ENCODE assay signal across 28 cellular contexts in genomic region chr2:127456960-127457359, GRCh38. TPM values are rescaled to one million over a fixed set of nuclear protein-coding genes. Genes with fewer than 3 reads are reported as not detected.
DNase-seq lines count a peak whose midpoint lies in the region; ATAC-seq, FAIRE-seq and TF ChIP-seq lines count a peak whose summit lies in the region.
"Had no signal": no experiment of that assay in that cellular context is flagged by ENCODE, and none has a peak within 500 bp of the region (broad histone marks: within the 10 kb centered on the region; RNA-seq: fewer than 3 reads in every experiment).

No MANE protein-coding gene starts in this region.

- TF ChIP-seq RAD21 in H1 (IDR thresholded peaks at IDR 0.05 in 1 of 2, conservative IDR thresholded peaks at IDR 0.05 in 1 of 2; ENCODE audit: low read depth in 2 of 2, low read length in 2 of 2) = no peak

- H3K9ac ChIP-seq in H1 (replicated peaks in 1 of 4; ENCODE audit: extremely low read depth in 1 of 4, low read depth in 3 of 4, low read length in 3 of 4) (no peak overlapping the region; a peak in 1 of 7 replicates), Karpas-422 (ENCODE audit: low read length) (no peak overlapping the region)
- H3K9ac ChIP-seq: BLaER1 had no signal

- TF ChIP-seq EP300 in H1 (IDR thresholded peaks at IDR 0.05; ENCODE audit: borderline replicate concordance in 1 of 2, low read depth in 2 of 2, low read length in 2 of 2) = no peak

- H2BK12ac ChIP-seq in H1 (ENCODE audit: low read depth, low read length) = peak overlapping the region; percentile 97

- no peak overlapping the region for H2BK120ac ChIP-seq in H1 (replicated peaks; ENCODE audit: low read depth, low read length)

- no peak for ATAC-seq in GM23338
- no peak for ATAC-seq in WTC11
- no peak for ATAC-seq in HG03354 (IDR thresholded peaks at IDR 0.05; ENCODE audit: poor library complexity, severe bottlenecking, unreplicated experiment)

- H3K27ac ChIP-seq in GM23338 (ENCODE audit: low read depth) = 0 out of 2 replicates have a peak overlapping the region, but pooled peaks have one; percentile 80
- H3K27ac ChIP-seq in H1 (ENCODE audit: low read depth, low read length) = no peak overlapping the region; the same call in 1 of the 2 replicates
- no peak overlapping the region for H3K27ac ChIP-seq in Karpas-422 (ENCODE audit: low read length)
- H3K27ac ChIP-seq: BLaER1 had no signal

- WGBS in H1 (ENCODE audit: extremely low coverage in 1 of 2, insufficient coverage in 1 of 2, insufficient read length in 1 of 2, insufficient replicate concordance in 2 of 2, low coverage in 1 of 2, low lambda C conversion rate in 2 of 2, missing lambda C conversion rate in 1 of 2), 2 experiments = 84% methylated on average over 12 of the region's 12 CpGs; no CpG with 5 or more reads in 1 of the 2 experiments

- H3K4me1 Mint-ChIP-seq in Caco-2 (ENCODE audit: low read depth, unreplicated experiment) (peaks cover 36% of the 10 kb centered on the region), GM23338 (peaks cover 30% of the 10 kb centered on the region), WTC11 (peaks cover 36% of the 10 kb centered on the region)

- peak overlapping the region; percentile 54 for H4K5ac ChIP-seq in H1 (ENCODE audit: insufficient read length, low read depth, low read length)

- H4K8ac ChIP-seq in H1 (ENCODE audit: extremely low read depth, insufficient read depth, low read length) = no peak overlapping the region

- no peak overlapping the region for H3K23ac ChIP-seq in H1 (ENCODE audit: insufficient read length)

- POLR2A ChIA-PET in Caco-2 (lab: Charles Lee) = no interaction called here
- POLR2A ChIA-PET in WTC11 (lab: Charles Lee) = no interaction called here
- POLR2A ChIA-PET in H1 (lab: Charles Lee; ENCODE audit: partially characterized antibody) = no interaction called here

- H3K23me2 ChIP-seq in H1 (ENCODE audit: low read depth, low read length) = peaks cover 2% of the 10 kb centered on the region; the same call in 1 of the 2 replicates

- H3K4me1 ChIP-seq in Caco-2 (peaks cover 40% of the 10 kb centered on the region), GM23338 (ENCODE audit: insufficient read depth) (peaks cover 28% of the 10 kb centered on the region), H1 (replicated peaks in 1 of 4; ENCODE audit: control insufficient read depth in 3 of 4, insufficient read depth in 4 of 4, low read length in 3 of 4) (peaks cover 5 to 15% (median 12%) of the 10 kb centered on the region in 4 experiments), Karpas-422 (ENCODE audit: low read length) (no peaks in the 10 kb centered on the region)
- H3K4me1 ChIP-seq: BE2C, BLaER1 had no signal

- peaks cover 1% of the 10 kb centered on the region for H3K36me3 ChIP-seq in Caco-2 (ENCODE audit: control insufficient read depth, insufficient read depth, low read length)
- H3K36me3 ChIP-seq in GM23338 (ENCODE audit: insufficient read depth) = no peaks in the 10 kb centered on the region
- H3K36me3 ChIP-seq in H1 (ENCODE audit: control insufficient read depth in 2 of 4, insufficient read depth in 4 of 4, low read length in 3 of 4) = no peaks in the 10 kb centered on the region
- H3K36me3 ChIP-seq in Karpas-422 (ENCODE audit: insufficient read depth, low read length) = no peaks in the 10 kb centered on the region
- H3K36me3 ChIP-seq: BE2C had no signal

- H3K27me3 Mint-ChIP-seq in Caco-2 (ENCODE audit: insufficient read depth, unreplicated experiment) = no peaks in the 10 kb centered on the region
- H3K27me3 Mint-ChIP-seq in GM23338 (ENCODE audit: insufficient read depth, low read depth, poor library complexity) = peaks cover 5% of the 10 kb centered on the region
- H3K27me3 Mint-ChIP-seq in WTC11 (ENCODE audit: low read depth) = no peaks in the 10 kb centered on the region
- H3K27me3 Mint-ChIP-seq: CD4-positive, alpha-beta memory T cell; CD4-positive, CD25-positive, alpha-beta regulatory T cell; CD8-positive, alpha-beta memory T cell had no signal

- CTCF ChIA-PET in Caco-2 (lab: Charles Lee) (no interaction called here), WTC11 (lab: Charles Lee) (interaction anchor here (2.0 kb wide), 1 partner anchor 42 kb away, joined by 11 read pairs; no protein-coding TSS in a partner anchor), H1 (lab: Charles Lee; ENCODE audit: partially characterized antibody) (interaction anchor here (0.7 to 6.2 kb wide), 5 partner anchors 11 to 131 kb away, joined by 3 to 60 read pairs (median 13); no protein-coding TSS in a partner anchor)

- peak overlapping the region; percentile 54 for H3K14ac ChIP-seq in H1 (ENCODE audit: insufficient read length)

- H3K27ac Mint-ChIP-seq in Caco-2 (ENCODE audit: unreplicated experiment) = peak overlapping the region; percentile 72
- H3K27ac Mint-ChIP-seq in GM23338 = peak overlapping the region; percentile 43; the same call in 1 of the 2 replicates
- H3K27ac Mint-ChIP-seq in WTC11 = peak overlapping the region; percentile 85
- H3K27ac Mint-ChIP-seq: CD14-positive monocyte had no signal

- H3K79me1 ChIP-seq in H1 (ENCODE audit: low read depth, low read length) = no peaks in the 10 kb centered on the region; the same call in 1 of the 2 replicates

- H4K91ac ChIP-seq in H1 (replicated peaks; ENCODE audit: insufficient read length, low read length) = peak overlapping the region; percentile 14

- intact Hi-C loops in Caco-2 (cut with micrococcal nuclease; ENCODE audit: unreplicated experiment) = no loop called here

- no peak overlapping the region for H2BK20ac ChIP-seq in H1 (ENCODE audit: low read length)

- DNase-seq in Caco-2 = no peak
- DNase-seq in GM23338 (ENCODE audit: low spot score) = no peak
- DNase-seq in WTC11 (ENCODE audit: low spot score) = no peak
- no peak for DNase-seq in H1 (ENCODE audit: low read depth in 1 of 2, low spot score in 2 of 2)
- no peak for DNase-seq in stimulated activated CD8-positive, alpha-beta memory T cell treated with anti-CD3 and anti-CD28 coated beads, Interleukin-4, amount 100 ng/mL, for 48 hours
- no peak for DNase-seq in Karpas-422
- DNase-seq in kidney tubule cell (ENCODE audit: low spot score) = no peak
- DNase-seq: 8988T; ACHN; BE2C; C1 segment of cervical spinal cord; Calu3; CD4-positive, CD25-positive, alpha-beta regulatory T cell; CD8-positive, alpha-beta memory T cell; COR-L47; DMS79 treated with DMSO at 0.1 percent for 48 hours; GF-D8 had no signal

- H3K4me3 ChIP-seq in Caco-2 (ENCODE audit: low read depth, low read length) (no peak overlapping the region), GM23338 (no peak overlapping the region), H1 (ENCODE audit: extremely low read depth in 1 of 4, insufficient read depth in 2 of 4, low read depth in 3 of 4, low read length in 4 of 4) (no peak overlapping the region), Karpas-422 (ENCODE audit: low read length) (no peak overlapping the region)
- H3K4me3 ChIP-seq: BLaER1 had no signal

- H3K4me3 Mint-ChIP-seq in Caco-2 (ENCODE audit: unreplicated experiment) = no peak overlapping the region
- no peak overlapping the region for H3K4me3 Mint-ChIP-seq in GM23338
- 0 out of 2 replicates have a peak overlapping the region, but pooled peaks have one; percentile 17 for H3K4me3 Mint-ChIP-seq in WTC11
- H3K4me3 Mint-ChIP-seq: CD14-positive monocyte; CD4-positive, CD25-positive, alpha-beta regulatory T cell had no signal

- H3K56ac ChIP-seq in H1 (replicated peaks; ENCODE audit: insufficient read length, low read depth, low read length) = no peak overlapping the region

- H3K79me2 ChIP-seq in GM23338 (replicated peaks; ENCODE audit: insufficient read depth) (no peaks in the 10 kb centered on the region), H1 (ENCODE audit: control insufficient read depth in 1 of 2, insufficient read depth in 2 of 2, low read length in 2 of 2) (no peaks in the 10 kb centered on the region), Karpas-422 (ENCODE audit: low read length) (no peaks in the 10 kb centered on the region)

- H3K36me3 Mint-ChIP-seq in Caco-2 (ENCODE audit: insufficient read depth, unreplicated experiment) (no peaks in the 10 kb centered on the region), GM23338 (ENCODE audit: low read depth) (no peaks in the 10 kb centered on the region; the same call in 2 of the 3 replicates), WTC11 (no peaks in the 10 kb centered on the region)

- H2BK15ac ChIP-seq in H1 (ENCODE audit: low read length) = no peak overlapping the region

- H4K20me1 ChIP-seq in GM23338 (replicated peaks; ENCODE audit: insufficient read depth) (no peaks in the 10 kb centered on the region), H1 (replicated peaks in 1 of 2; ENCODE audit: control insufficient read depth in 1 of 2, insufficient read depth in 2 of 2, low read length in 2 of 2) (no peaks in the 10 kb centered on the region), Karpas-422 (ENCODE audit: insufficient read depth, low read depth, low read length) (no peaks in the 10 kb centered on the region)
- H4K20me1 ChIP-seq: BLaER1 had no signal

- TF ChIP-seq POLR2A in H1 (IDR thresholded peaks at IDR 0.05; ENCODE audit: control extremely low read depth in 1 of 2, low read depth in 2 of 2, low read length in 2 of 2) = no peak

- no peaks in the 10 kb centered on the region for H3K9me3 Mint-ChIP-seq in Caco-2 (ENCODE audit: unreplicated experiment)
- H3K9me3 Mint-ChIP-seq in GM23338 = no peaks in the 10 kb centered on the region
- H3K9me3 Mint-ChIP-seq in WTC11 = no peaks in the 10 kb centered on the region
- H3K9me3 Mint-ChIP-seq: CD4-positive, alpha-beta memory T cell; CD4-positive, CD25-positive, alpha-beta regulatory T cell; CD8-positive, alpha-beta memory T cell had no signal

- no peak overlapping the region for H3K4ac ChIP-seq in H1 (replicated peaks; ENCODE audit: insufficient read length, low read depth, low read length)

- peak overlapping the region; percentile 63; the same call in 1 of the 2 replicates for H2BK5ac ChIP-seq in H1 (ENCODE audit: low read depth, low read length)

- no TSS peak for BruUV-seq in Caco-2 (replicated peaks; lab: Mats Ljungman, UMichigan)

- TF ChIP-seq CTCF in Caco-2 (IDR thresholded peaks at IDR 0.05; ENCODE audit: insufficient read depth in 1 of 2, low read depth in 1 of 2, low read length in 1 of 2, severe bottlenecking in 1 of 2, unreplicated experiment in 1 of 2) = no peak
- no peak for TF ChIP-seq CTCF in GM23338 (conservative IDR thresholded peaks at IDR 0.05; ENCODE audit: low read depth in 2 of 2)
- TF ChIP-seq CTCF in WTC11 (IDR thresholded peaks at IDR 0.05) = no peak
- TF ChIP-seq CTCF in H1 (IDR thresholded peaks at IDR 0.05; ENCODE audit: control extremely low read depth in 1 of 3, insufficient read depth in 1 of 3, low read depth in 1 of 3, low read length in 3 of 3) = no peak

- 0 out of 2 replicates have a peak overlapping the region, but pooled peaks have one; percentile 30 for H2AK5ac ChIP-seq in H1 (ENCODE audit: low read depth, low read length)

- H3K9me2 ChIP-seq in GM23338 (ENCODE audit: insufficient read depth) (no peaks in the 10 kb centered on the region), Karpas-422 (replicated peaks; ENCODE audit: insufficient read depth, low read length) (no peaks in the 10 kb centered on the region)

- no peak overlapping the region for H2AFZ ChIP-seq in GM23338
- H2AFZ ChIP-seq in H1 (ENCODE audit: low read length) = no peak overlapping the region
- no peak overlapping the region for H2AFZ ChIP-seq in Karpas-422 (ENCODE audit: low read length)

- no peak for FAIRE-seq in H1 (lab: Jason Lieb, UNC)
- FAIRE-seq: A204.1, D721Med, G401.6, GM12891, GM19239 had no signal

- H3K4me2 ChIP-seq in GM23338 = peak overlapping the region; percentile 68
- H3K4me2 ChIP-seq in H1 (ENCODE audit: insufficient read depth in 1 of 2, low read depth in 2 of 2, low read length in 2 of 2) = peak overlapping the region in 1 of 2 experiments; percentile 75; a peak in 2 of 4 replicates
- H3K4me2 ChIP-seq in Karpas-422 (ENCODE audit: low read depth, low read length, poor library complexity, severe bottlenecking) = no peak overlapping the region
- H3K4me2 ChIP-seq: BLaER1 had no signal

- H3K9me3 ChIP-seq in Caco-2 (no peaks in the 10 kb centered on the region), H1 (ENCODE audit: insufficient read depth in 2 of 2, low read depth in 1 of 2, low read length in 1 of 2) (no peaks in the 10 kb centered on the region), Karpas-422 (ENCODE audit: low read length) (no peaks in the 10 kb centered on the region)
- H3K9me3 ChIP-seq: BE2C, BLaER1 had no signal

- H3F3A ChIP-seq in GM23338 (replicated peaks; ENCODE audit: low read depth) = peaks cover 7% of the 10 kb centered on the region; the same call in 1 of the 2 replicates

- H3K18ac ChIP-seq in H1 (ENCODE audit: extremely low read depth, low read length) = peak overlapping the region; percentile 75; the same call in 1 of the 2 replicates

- H3K27me3 ChIP-seq in Caco-2 (replicated peaks; ENCODE audit: control insufficient read depth, insufficient read depth, low read length) = no peaks in the 10 kb centered on the region
- no peaks in the 10 kb centered on the region for H3K27me3 ChIP-seq in GM23338 (ENCODE audit: insufficient read depth)
- no peaks in the 10 kb centered on the region for H3K27me3 ChIP-seq in H1 (replicated peaks in 1 of 4; ENCODE audit: control insufficient read depth in 3 of 4, extremely low read depth in 1 of 4, insufficient read depth in 3 of 4, low read length in 3 of 4)
- no peaks in the 10 kb centered on the region for H3K27me3 ChIP-seq in Karpas-422 (ENCODE audit: low read length)
- H3K27me3 ChIP-seq: BE2C, BLaER1 had no signal

RNA-seq across cellular contexts. Expression of gene PROC, which starts 38.7 kb away (rescaled TPM):
- total RNA-seq in Caco-2 (2022) (4.1 and 6.4 TPM in 2 replicates), WTC11 (2021) (0.30 to 0.59 TPM (median 0.39 TPM) in 3 replicates)
- total RNA-seq in GM23338 (2014; rRNA removed; shearing (Covaris generic)) = 1.2 and 1.7 TPM in 2 replicates
- polyA plus RNA-seq in GM23338 (2016; fragmentation: Nextera tagmentation; extraction: Ambion mirVana) (2.4 and 2.7 TPM in 2 replicates), H1 (2011; rRNA removed) (1.6 and 2.2 TPM in 2 replicates)
- 1.5 and 1.7 TPM in 2 replicates for total RNA-seq in H1 (2021; fragmentation: NEBNext Ultra II Directional; extraction: Animal tissue kit (Norgen Biotek cat#: 25700))
- polyA plus RNA-seq in H1 (2011; cell fraction: cytosol; rRNA removed) = 1.5 TPM
- polyA plus RNA-seq in H1 (2011; cell fraction: nucleus; rRNA removed) = 2.2 TPM
- polyA plus RNA-seq in H1 (2012, experiment 1 of 2) = 1.3 to 2.7 TPM (median 2.3 TPM) in 4 replicates
- polyA plus RNA-seq in H1 (2012, experiment 2 of 2) = 1.5 TPM
- 1.7 TPM for polyA plus RNA-seq in H1 (2013, experiment 1 of 2)
- 1.4 TPM for polyA plus RNA-seq in H1 (2013, experiment 2 of 2)
- 0.19 and 0.24 TPM in 2 replicates for polyA minus RNA-seq in H1 (2011; rRNA and poly(A)+ RNA removed)
- not detected for polyA minus RNA-seq in H1 (2011; cell fraction: cytosol; rRNA and poly(A)+ RNA removed)
- not detected for polyA minus RNA-seq in H1 (2011; cell fraction: nucleus; rRNA and poly(A)+ RNA removed)
- not detected in 2 replicates for total RNA-seq in Karpas-422 (2014; rRNA removed; shearing (Covaris generic); ENCODE audit: low replicate concordance)
- total RNA-seq: A673; CD4-positive, alpha-beta memory T cell; CD4-positive, CD25-positive, alpha-beta regulatory T cell had no signal
- polyA plus RNA-seq: AG04450; CD14-positive monocyte; CD4-positive, alpha-beta memory T cell; CD8-positive, alpha-beta memory T cell had no signal
